ENCODE assay signal across 1 cellular context in the genomic region with DNA sequence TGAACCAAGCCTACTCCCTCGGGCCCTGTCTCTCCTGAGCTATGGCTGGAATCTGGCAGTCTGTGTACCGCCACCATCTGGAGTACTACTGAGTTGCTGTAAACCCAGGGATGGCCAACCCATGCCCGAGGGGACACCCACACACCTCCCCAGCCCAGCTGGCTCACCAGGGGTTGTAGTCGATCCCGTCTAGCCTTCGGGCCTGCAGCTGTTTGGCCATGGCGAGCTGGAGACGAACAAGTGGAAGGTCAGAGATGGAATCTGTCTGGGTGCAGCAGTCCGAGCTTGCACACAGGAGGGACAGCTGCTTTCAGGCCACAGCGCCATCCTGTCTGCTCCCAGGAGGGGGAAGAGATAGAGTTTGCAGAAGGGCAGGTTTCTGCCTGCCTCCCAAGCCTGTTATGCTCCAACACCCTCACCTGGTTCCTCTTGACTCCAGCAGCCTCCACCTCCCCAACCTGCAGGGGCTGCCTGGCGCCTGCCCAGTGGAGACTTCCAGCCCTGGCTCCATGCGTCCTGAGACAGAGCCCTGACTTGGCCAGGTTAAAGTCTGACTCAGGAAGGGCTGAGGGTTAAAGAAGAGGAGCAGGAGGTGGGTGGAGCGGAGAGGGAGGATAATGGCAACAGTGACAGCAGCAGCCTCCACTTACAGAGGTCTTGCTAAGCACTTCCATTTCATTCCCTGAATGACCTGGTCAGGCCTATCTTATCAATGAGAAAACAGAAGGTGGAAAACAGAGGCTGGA.
TF ChIP-seq lines count a peak whose summit lies in the region.

No MANE protein-coding gene starts in this region.

TF ChIP-seq in K562, 482 proteins besides CTCF, POLR2A, EP300 and RAD21 (continued from another document):
- 0 out of 2 replicates have a peak, but pooled peaks have one; percentile 34 for TF ChIP-seq MBD2 (IDR thresholded peaks at IDR 0.05; ENCODE audit: borderline replicate concordance, low read depth)
- TF ChIP-seq RCOR1 (IDR thresholded peaks at IDR 0.05; ENCODE audit: borderline replicate concordance in 1 of 2, low read depth in 2 of 2, low read length in 2 of 2), result peak; percentile 45 to 77; a peak in 2 of 4 replicates
TF ChIP-seq in K562: peak in this region for 89.
